Comparison of ENCODE assay signal across 8 cellular contexts in the genomic region with DNA sequence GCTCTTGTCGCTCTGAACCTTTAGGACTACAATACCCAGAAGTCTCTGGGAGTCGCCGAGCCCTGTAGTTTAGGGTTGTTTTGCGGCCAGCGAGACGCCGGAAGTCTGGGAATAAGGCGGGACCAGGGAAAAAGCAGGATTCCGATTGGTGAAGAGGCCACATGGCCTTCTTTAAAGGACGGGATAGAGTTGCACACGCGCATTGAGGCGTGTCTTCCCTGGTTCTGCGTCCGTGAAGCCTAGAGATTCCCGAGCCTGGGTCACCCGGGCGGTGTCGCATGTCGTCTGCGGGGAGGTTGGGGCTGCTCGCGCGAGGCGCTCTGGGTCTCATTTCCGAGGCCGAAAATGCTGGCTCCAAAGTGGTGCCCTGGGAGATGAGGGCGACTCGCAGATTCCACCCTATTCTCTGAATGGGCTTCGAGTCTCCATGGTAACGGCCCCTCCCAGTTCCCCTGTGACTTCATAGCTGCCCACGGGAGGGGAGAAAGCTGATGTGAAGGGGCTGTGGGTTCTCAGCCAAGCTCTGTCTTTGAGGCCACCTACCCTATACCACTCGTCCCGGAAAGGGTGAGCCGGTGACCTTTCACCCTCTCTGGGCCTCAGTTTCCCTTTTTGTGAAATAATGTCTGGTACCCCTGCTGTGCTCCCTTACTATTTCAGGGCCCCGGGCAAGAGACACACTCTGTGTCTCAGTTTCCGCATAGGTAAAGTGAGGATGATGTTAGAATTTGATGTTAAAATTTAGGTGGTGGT. TPM values are rescaled to one million over a fixed set of nuclear protein-coding genes. Genes with fewer than 3 reads are reported as not detected.
DNase-seq lines count a peak whose midpoint lies in the region; ATAC-seq, FAIRE-seq and TF ChIP-seq lines count a peak whose summit lies in the region.

No MANE protein-coding gene starts in this region.

- peaks cover 0 to 4% of the 10 kb centered on the region in 2 experiments; a peak in 1 of 5 replicates for H3K36me3 ChIP-seq in HepG2 (replicated peaks in 1 of 2; ENCODE audit: control insufficient read depth in 1 of 2, insufficient read depth in 2 of 2, low read length in 2 of 2)

- H2AFZ ChIP-seq in HepG2 (ENCODE audit: low read length), result peak overlapping the region; percentile 82

- H3K9me3 ChIP-seq in HepG2 (ENCODE audit: low read length), result no peaks in the 10 kb centered on the region

- peak overlapping the region; percentile 81 to 87 (median 82) for H3K4me3 ChIP-seq in HepG2 (replicated peaks in 1 of 3; ENCODE audit: insufficient read depth in 1 of 3, low read depth in 2 of 3, low read length in 3 of 3)

- intact Hi-C loops in HepG2 (cut with micrococcal nuclease; ENCODE audit: unreplicated experiment), result loop anchor here (5.0 kb wide), 1 partner anchor 193 kb away; the partner anchor contains the start of gene ZNF787

- peak overlapping the region; percentile 94 for H3K9ac ChIP-seq in HepG2 (ENCODE audit: insufficient read depth, low read depth, low read length)

- CTCF ChIA-PET in HepG2 (lab: Yijun Ruan, JAX; ENCODE audit: low intra/inter-chr PET ratio, low total read pairs), result no interaction called here

- WGBS in HepG2 (ENCODE audit: low lambda C conversion rate), result 8% methylated on average over 15 of the region's 37 CpGs

- TF ChIP-seq CTCF in HepG2 (CRISPR knock-in tag; IDR thresholded peaks at IDR 0.05), result no peak

- TF ChIP-seq EP300 in HepG2 (IDR thresholded peaks at IDR 0.05; ENCODE audit: low read depth in 2 of 2, low read length in 2 of 2) (no peak), HepG2 (CRISPR knock-in tag; IDR thresholded peaks at IDR 0.05; ENCODE audit: borderline replicate concordance) (no peak)

- H3K27me3 ChIP-seq in HepG2 (ENCODE audit: control insufficient read depth in 1 of 2, insufficient read depth in 2 of 2, low read length in 2 of 2), result no peaks in the 10 kb centered on the region; a peak in 1 of 5 replicates

- no peaks in the 10 kb centered on the region for H4K20me1 ChIP-seq in HepG2 (ENCODE audit: insufficient read depth, low read length)

- DNase-seq in CD1c-positive myeloid dendritic cell (ENCODE audit: extremely low spot score) (peak; percentile 98), NCI-H774 (lab: John Stamatoyannopoulos, UW) (peak; percentile 93), dermis microvascular lymphatic vessel endothelial cell (ENCODE audit: low read depth in 2 of 2) (peak; percentile 96 to 98), HepG2 (ENCODE audit: low spot score) (peak; percentile 97)
- peak; percentile 86 to 91 for DNase-seq in activated CD4-positive, alpha-beta T cell treated with anti-CD3 and anti-CD28 coated beads, Interleukin-2, amount 50 U/mL, for 48 hours
- peak; percentile 79 to 82 for DNase-seq in stimulated activated CD4-positive, alpha-beta T cell treated with anti-CD3 and anti-CD28 coated beads, Interleukin-2, amount 100 ng/mL, for 48 hours

- BruUV-seq in HepG2 (replicated peaks; lab: Mats Ljungman, UMichigan), result TSS peak; percentile 87

- peak in 1 of 2 experiments; percentile 71; a peak in 2 of 4 replicates for TF ChIP-seq POLR2A in HepG2 (IDR thresholded peaks at IDR 0.05; ENCODE audit: insufficient read depth in 1 of 2, low read depth in 2 of 2, low read length in 2 of 2)

- peaks cover 50% of the 10 kb centered on the region for H3K4me1 ChIP-seq in HepG2 (ENCODE audit: insufficient read depth, low read length)

- POLR2A ChIA-PET in HepG2 (lab: Yijun Ruan, JAX), result interaction anchor here (0.7 to 1.5 kb wide), 5 partner anchors 53 to 204 kb away, joined by 3 to 4 read pairs (median 4); partner anchors contain the start of gene ZNF583

- peak; percentile 93 for FAIRE-seq in HepG2 (lab: Jason Lieb, UNC)

- in situ Hi-C loops in HepG2 (cut with HindIII; ENCODE audit: extremely low pct_ligation_motif_present, low pct_unique_long_range_greater_than_20kb), result loop anchor here (10.0 kb wide), 1 partner anchor 240 kb away; no protein-coding TSS in a partner anchor

- H3K27ac ChIP-seq in HepG2 (ENCODE audit: extremely low read length, insufficient read depth, low read length), result peak overlapping the region; percentile 96

- no peaks in the 10 kb centered on the region for H3K79me2 ChIP-seq in HepG2 (ENCODE audit: insufficient read depth, low read length)

- H3K4me2 ChIP-seq in HepG2 (ENCODE audit: low read depth, low read length), result peak overlapping the region; percentile 99

- ATAC-seq in GM19438 (IDR thresholded peaks at IDR 0.05; ENCODE audit: low read depth, unreplicated experiment) (peak; percentile 80), HG03571 (IDR thresholded peaks at IDR 0.05; ENCODE audit: unreplicated experiment) (peak; percentile 71), HepG2 (peak; percentile 91)

- no peak for TF ChIP-seq RAD21 in HepG2 (CRISPR knock-in tag; IDR thresholded peaks at IDR 0.05)

TF ChIP-seq in HepG2, 621 proteins besides CTCF, POLR2A, EP300 and RAD21 (continues in another document):
- TF ChIP-seq ZNF619 (CRISPR knock-in tag; IDR thresholded peaks at IDR 0.05), result no peak; the same call in 1 of the 2 replicates
- TF ChIP-seq HNRNPK (IDR thresholded peaks at IDR 0.05; ENCODE audit: low read depth, low read length, poor library complexity, severe bottlenecking), result no peak
- TF ChIP-seq POLR2AphosphoS5 (IDR thresholded peaks at IDR 0.05; ENCODE audit: low read depth, low read length), result peak; percentile 60
- no peak for TF ChIP-seq ZNF562 (CRISPR knock-in tag; IDR thresholded peaks at IDR 0.05; ENCODE audit: borderline replicate concordance)
- peak; percentile 52; the same call in 1 of the 2 replicates for TF ChIP-seq ELF1 (CRISPR knock-in tag; IDR thresholded peaks at IDR 0.05)
- TF ChIP-seq MXD4 (CRISPR knock-in tag; IDR thresholded peaks at IDR 0.05), result 0 out of 2 replicates have a peak, but pooled peaks have one; percentile 10
- TF ChIP-seq SUZ12 (IDR thresholded peaks at IDR 0.05; ENCODE audit: low read depth, low read length), result peak; percentile 52

RNA-seq across cellular contexts. Expression of gene ZSCAN5A, which starts 0.6 kb away (rescaled TPM):
- 6.9 and 8.2 TPM in 2 replicates for total RNA-seq in dermis microvascular lymphatic vessel endothelial cell
- 17.8 and 23.7 TPM in 2 replicates for total RNA-seq in HepG2 (2016; rRNA removed; fragmentation: Illumina TruSeq; extraction: Trizol)
- 9.8 and 10.4 TPM in 2 replicates for total RNA-seq in HepG2 (2016; cell fraction: cytosol; rRNA removed; fragmentation: Illumina TruSeq; extraction: Trizol; ENCODE audit: low read depth)
- 18.7 and 21.4 TPM in 2 replicates for total RNA-seq in HepG2 (2016; cell fraction: insoluble cytoplasmic fraction; rRNA removed; fragmentation: Illumina TruSeq; extraction: Trizol)
- 21.2 and 21.4 TPM in 2 replicates for total RNA-seq in HepG2 (2016; cell fraction: membrane; rRNA removed; fragmentation: Illumina TruSeq; extraction: Trizol)
- 14.7 and 22.2 TPM in 2 replicates for total RNA-seq in HepG2 (2016; cell fraction: nucleus; rRNA removed; fragmentation: Illumina TruSeq; extraction: Trizol)
- 9.5 and 11.5 TPM in 2 replicates for polyA plus RNA-seq in HepG2 (2011; rRNA removed)
- polyA plus RNA-seq in HepG2 (2011; cell fraction: cytosol; rRNA removed), result 9.2 TPM in 2 replicates
- 8.4 and 10.1 TPM in 2 replicates for polyA plus RNA-seq in HepG2 (2011; cell fraction: nucleus; rRNA removed)
- 9.5 and 10.4 TPM in 2 replicates for polyA plus RNA-seq in HepG2 (2012)
- 14.1 and 14.3 TPM in 2 replicates for polyA plus RNA-seq in HepG2 (2016; cell fraction: cytosol; fragmentation: Illumina TruSeq; extraction: Trizol; ENCODE audit: low read depth)
- polyA plus RNA-seq in HepG2 (2016; cell fraction: insoluble cytoplasmic fraction; fragmentation: Illumina TruSeq; extraction: Trizol; ENCODE audit: low read depth), result 19.6 and 24.3 TPM in 2 replicates
- 20.7 and 22.5 TPM in 2 replicates for polyA plus RNA-seq in HepG2 (2016; cell fraction: membrane; fragmentation: Illumina TruSeq; extraction: Trizol; ENCODE audit: low read depth)
- polyA plus RNA-seq in HepG2 (2016; cell fraction: nucleus; fragmentation: Illumina TruSeq; extraction: Trizol; ENCODE audit: insufficient read depth, low read depth), result 17.7 and 21.4 TPM in 2 replicates
- 53.1 and 99.1 TPM in 2 replicates for polyA minus RNA-seq in HepG2 (2011; rRNA and poly(A)+ RNA removed; ENCODE audit: low replicate concordance)
- polyA minus RNA-seq in HepG2 (2011; cell fraction: cytosol; rRNA and poly(A)+ RNA removed), result 8.2 and 10.2 TPM in 2 replicates
- polyA minus RNA-seq in HepG2 (2011; cell fraction: nucleus; rRNA and poly(A)+ RNA removed), result 36.4 and 39.8 TPM in 2 replicates

RNA-seq across cellular contexts. Expression of gene EDDM13, which starts 42.7 kb away (rescaled TPM):
- 1.8 and 2.2 TPM in 2 replicates for total RNA-seq in dermis microvascular lymphatic vessel endothelial cell
- total RNA-seq in HepG2 (2016; rRNA removed; fragmentation: Illumina TruSeq; extraction: Trizol), result not detected in 2 replicates
- not detected in 2 replicates for total RNA-seq in HepG2 (2016; cell fraction: cytosol; rRNA removed; fragmentation: Illumina TruSeq; extraction: Trizol; ENCODE audit: low read depth)
- not detected in 2 replicates for total RNA-seq in HepG2 (2016; cell fraction: insoluble cytoplasmic fraction; rRNA removed; fragmentation: Illumina TruSeq; extraction: Trizol)
- total RNA-seq in HepG2 (2016; cell fraction: membrane; rRNA removed; fragmentation: Illumina TruSeq; extraction: Trizol), result not detected in 2 replicates
- not detected in 2 replicates for total RNA-seq in HepG2 (2016; cell fraction: nucleus; rRNA removed; fragmentation: Illumina TruSeq; extraction: Trizol)
- not detected in 2 replicates for polyA plus RNA-seq in HepG2 (2011; rRNA removed)
- not detected in 2 replicates for polyA plus RNA-seq in HepG2 (2011; cell fraction: cytosol; rRNA removed)
- not detected in 2 replicates for polyA plus RNA-seq in HepG2 (2011; cell fraction: nucleus; rRNA removed)
- polyA plus RNA-seq in HepG2 (2012), result 0.41 TPM in 1 of 2 replicates, not detected in the other
- not detected in 2 replicates for polyA plus RNA-seq in HepG2 (2016; cell fraction: cytosol; fragmentation: Illumina TruSeq; extraction: Trizol; ENCODE audit: low read depth)
- not detected in 2 replicates for polyA plus RNA-seq in HepG2 (2016; cell fraction: insoluble cytoplasmic fraction; fragmentation: Illumina TruSeq; extraction: Trizol; ENCODE audit: low read depth)
- polyA plus RNA-seq in HepG2 (2016; cell fraction: membrane; fragmentation: Illumina TruSeq; extraction: Trizol; ENCODE audit: low read depth), result not detected in 2 replicates
- not detected in 2 replicates for polyA plus RNA-seq in HepG2 (2016; cell fraction: nucleus; fragmentation: Illumina TruSeq; extraction: Trizol; ENCODE audit: insufficient read depth, low read depth)
- polyA minus RNA-seq in HepG2 (2011; rRNA and poly(A)+ RNA removed; ENCODE audit: low replicate concordance), result not detected in 2 replicates
- not detected in 2 replicates for polyA minus RNA-seq in HepG2 (2011; cell fraction: cytosol; rRNA and poly(A)+ RNA removed)
- polyA minus RNA-seq in HepG2 (2011; cell fraction: nucleus; rRNA and poly(A)+ RNA removed), result not detected in 2 replicates

Comparison
In these comparisons a context has a peak if more than half of its experiments do, and no peak if none do; other contexts are left out.
1. Peak in every context shown above with its lines: DNase-seq, ATAC-seq, H3K4me3 ChIP-seq and H3K27ac ChIP-seq.